ENCODE assay signal across 8 cellular contexts in genomic region chr1:110880708-110881374, GRCh38. TPM values are rescaled to one million over a fixed set of nuclear protein-coding genes. Genes with fewer than 3 reads are reported as not detected.
DNase-seq lines count a peak whose midpoint lies in the region; ATAC-seq and TF ChIP-seq lines count a peak whose summit lies in the region.

No MANE protein-coding gene starts in this region.

- H2AFZ ChIP-seq in neural cell (ENCODE audit: low read depth, low read length) = no peak overlapping the region
- H2AFZ ChIP-seq in PC-9 = no peak overlapping the region

- no peak for TF ChIP-seq RAD21 in neural cell (conservative IDR thresholded peaks at IDR 0.05)

- H3K4me2 ChIP-seq in neural cell (ENCODE audit: low read length) = no peak overlapping the region
- H3K4me2 ChIP-seq in PC-9 = no peak overlapping the region

- POLR2A ChIA-PET in PC-9 (lab: Charles Lee; ENCODE audit: unreplicated experiment) = no interaction called here

- no peaks in the 10 kb centered on the region for H3K27me3 ChIP-seq in neural cell (ENCODE audit: insufficient read depth, low read depth, low read length)
- H3K27me3 ChIP-seq in body of pancreas = no peaks in the 10 kb centered on the region
- no peaks in the 10 kb centered on the region for H3K27me3 ChIP-seq in PC-9 (ENCODE audit: insufficient read depth, low read depth)

- H3K4me3 ChIP-seq in neural cell (ENCODE audit: low read length) (peak overlapping the region; percentile 4), body of pancreas (no peak overlapping the region), PC-9 (no peak overlapping the region)

- no TSS peak for BruUV-seq in PC-9 (replicated peaks; lab: Mats Ljungman, UMichigan)

- no peak for TF ChIP-seq CTCF in neural cell (IDR thresholded peaks at IDR 0.05; ENCODE audit: poor library complexity, severe bottlenecking)
- no peak for TF ChIP-seq CTCF in body of pancreas (IDR thresholded peaks at IDR 0.05)
- TF ChIP-seq CTCF in PC-9 (conservative IDR thresholded peaks at IDR 0.05) = no peak

- no peaks in the 10 kb centered on the region for H3K27me3 Mint-ChIP-seq in activated T-cell treated with anti-CD3 and anti-CD28 coated beads, Interleukin-2, amount 50 U/mL, for 4 hours (ENCODE audit: low read depth)

- H3K9me2 ChIP-seq in neural cell (ENCODE audit: insufficient read depth, low read length) (no peaks in the 10 kb centered on the region), PC-9 (ENCODE audit: insufficient read depth) (no peaks in the 10 kb centered on the region)

- CTCF ChIA-PET in PC-9 (lab: Charles Lee) = no interaction called here

- intact Hi-C loops in body of pancreas (cut with DNase I) (no loop called here), PC-9 (cut with micrococcal nuclease; ENCODE audit: unreplicated experiment) (loop anchor here (10.0 kb wide), 1 partner anchor 46 kb away; no protein-coding TSS in a partner anchor)

- H3K4me1 Mint-ChIP-seq in activated T-cell treated with anti-CD3 and anti-CD28 coated beads, Interleukin-2, amount 50 U/mL, for 4 hours (ENCODE audit: low read depth) = peaks cover 80% of the 10 kb centered on the region

- H3K4me1 ChIP-seq in body of pancreas = no peaks in the 10 kb centered on the region
- H3K4me1 ChIP-seq in PC-9 (replicated peaks; ENCODE audit: insufficient read depth) = no peaks in the 10 kb centered on the region

- no peak for TF ChIP-seq POLR2A in body of pancreas (IDR thresholded peaks at IDR 0.05)

- H3K36me3 ChIP-seq in neural cell (ENCODE audit: insufficient read depth, low read length) (no peaks in the 10 kb centered on the region), body of pancreas (replicated peaks in 1 of 2; ENCODE audit: insufficient read depth in 1 of 2, low read depth in 2 of 2) (no peaks in the 10 kb centered on the region), PC-9 (ENCODE audit: low read depth) (no peaks in the 10 kb centered on the region)

- ATAC-seq in GM18909 (IDR thresholded peaks at IDR 0.05; ENCODE audit: poor library complexity, unreplicated experiment) (peak; percentile 14), body of pancreas (no peak)
- peak; percentile 74 to 76 for ATAC-seq in activated T-cell treated with anti-CD3 and anti-CD28 coated beads, Interleukin-2, amount 50 U/mL, for 4 hours

- DNase-seq in KBM-7 = peak; percentile 58
- no peak for DNase-seq in activated T-cell treated with anti-CD3 and anti-CD28 coated beads, Interleukin-2, amount 50 U/mL, for 4 hours
- no peak for DNase-seq in body of pancreas
- DNase-seq in NCI-H146 treated with DMSO at 0.1 percent for 48 hours (lab: John Stamatoyannopoulos, UW; ENCODE audit: unreplicated experiment) = no peak
- DNase-seq in PC-9 = no peak
- DNase-seq in NCI-H748 treated with DMSO at 0.1 percent for 48 hours (lab: John Stamatoyannopoulos, UW) = no peak

- H3K9me3 ChIP-seq in neural cell (ENCODE audit: low read length) (no peaks in the 10 kb centered on the region), body of pancreas (no peaks in the 10 kb centered on the region), PC-9 (ENCODE audit: insufficient read depth, low read depth) (no peaks in the 10 kb centered on the region)

- H3K9ac ChIP-seq in neural cell (ENCODE audit: low read length) = no peak overlapping the region

- WGBS in body of pancreas, 2 donors = 56 to 69% methylated on average over 2 of the region's 2 CpGs

- no peaks in the 10 kb centered on the region for H4K20me1 ChIP-seq in neural cell (ENCODE audit: insufficient read depth)
- no peaks in the 10 kb centered on the region for H4K20me1 ChIP-seq in PC-9 (ENCODE audit: insufficient read depth)

- peaks cover 32% of the 10 kb centered on the region for H3K36me3 Mint-ChIP-seq in activated T-cell treated with anti-CD3 and anti-CD28 coated beads, Interleukin-2, amount 50 U/mL, for 4 hours (ENCODE audit: insufficient read depth)

- H3K27ac ChIP-seq in neural cell (ENCODE audit: low read length) (no peak overlapping the region), body of pancreas (no peak overlapping the region), PC-9 (no peak overlapping the region)

- TF ChIP-seq EP300 in neural cell (conservative IDR thresholded peaks at IDR 0.05; ENCODE audit: poor library complexity, severe bottlenecking) = no peak

- H3K79me2 ChIP-seq in neural cell (replicated peaks; ENCODE audit: insufficient read depth, low read length) (no peaks in the 10 kb centered on the region), PC-9 (ENCODE audit: low read depth) (no peaks in the 10 kb centered on the region)

- H3K9me3 Mint-ChIP-seq in activated T-cell treated with anti-CD3 and anti-CD28 coated beads, Interleukin-2, amount 50 U/mL, for 4 hours = peaks cover 4% of the 10 kb centered on the region

- in situ Hi-C loops in KBM-7 (cut with MboI; ENCODE audit: low pct_unique_long_range_greater_than_20kb, low sequenced_read_pairs) = no loop called here

- H3F3A ChIP-seq in neural cell (ENCODE audit: insufficient read depth, low read length, poor library complexity, severe bottlenecking) = no peaks in the 10 kb centered on the region
- H3F3A ChIP-seq in PC-9 (ENCODE audit: insufficient read depth, low read depth) = no peaks in the 10 kb centered on the region

- H3K4me3 Mint-ChIP-seq in activated T-cell treated with anti-CD3 and anti-CD28 coated beads, Interleukin-2, amount 50 U/mL, for 4 hours = peak overlapping the region; percentile 76

TF ChIP-seq in neural cell, 6 proteins besides CTCF, POLR2A, EP300 and RAD21:
- TF ChIP-seq TAF1 (IDR thresholded peaks at IDR 0.05; ENCODE audit: low read depth) = no peak
- no peak for TF ChIP-seq REST (IDR thresholded peaks at IDR 0.05; ENCODE audit: borderline replicate concordance)
- no peak for TF ChIP-seq MXI1 (conservative IDR thresholded peaks at IDR 0.05; ENCODE audit: poor library complexity, severe bottlenecking)
- no peak for TF ChIP-seq EZH2 (IDR thresholded peaks at IDR 0.05; ENCODE audit: borderline replicate concordance, insufficient read depth, low read length, poor library complexity, severe bottlenecking)
- no peak for TF ChIP-seq SMC3 (conservative IDR thresholded peaks at IDR 0.05; ENCODE audit: poor library complexity)
- TF ChIP-seq POLR2AphosphoS5 (IDR thresholded peaks at IDR 0.05) = no peak

RNA-seq across cellular contexts. Expression of gene CD53, which starts 7.9 kb away (rescaled TPM):
- 100 to 1,000 TPM; 163 to 217 (median 190) TPM for total RNA-seq in activated T-cell treated with anti-CD3 and anti-CD28 coated beads, Interleukin-2, amount 50 U/mL, for 4 hours
- not detected in 2 replicates for polyA plus RNA-seq in neural cell
- polyA minus RNA-seq in neural cell = not detected in 2 replicates
- total RNA-seq in body of pancreas (10 to 100 TPM in 1 of 2 donors, 1 to 10 TPM in 1; 4.9 to 16.6 TPM), PC-9 (2021) (not detected in 2 replicates)

Comparison
In these comparisons a context has a peak if more than half of its experiments do, and no peak if none do; other contexts are left out.
1. RNA of gene CD53, which starts 7.9 kb away (total RNA-seq): 163 to 217 TPM in activated T-cell treated with anti-CD3 and anti-CD28 coated beads, Interleukin-2, amount 50 U/mL, for 4 hours; 4.9 to 16.6 TPM in body of pancreas and not detected in PC-9; every median in the first group is over 4 times any median in the second.